ENCODE assay signal across 21 cellular contexts in genomic region chr11:65726660-65727059, GRCh38. TPM values are rescaled to one million over a fixed set of nuclear protein-coding genes. Genes with fewer than 3 reads are reported as not detected.
A peak's percentile ranks its signal among the peaks of the same experiment; 100 is the strongest.
DNase-seq lines count a peak whose midpoint lies in the region; ATAC-seq and TF ChIP-seq lines count a peak whose summit lies in the region.
"Had no signal": no experiment of that assay in that cellular context is flagged by ENCODE, and none has a peak within 500 bp of the region (broad histone marks: within the 10 kb centered on the region; RNA-seq: fewer than 3 reads in every experiment).

No MANE protein-coding gene starts in this region.

- no peak overlapping the region for H3K27ac ChIP-seq in OCI-LY3 (ENCODE audit: low read length)
- H3K27ac ChIP-seq in foreskin keratinocyte, result no peak overlapping the region
- H3K27ac ChIP-seq: lower lobe of right lung, skin epidermis had no signal

- H3K36me3 ChIP-seq in OCI-LY3 (replicated peaks; ENCODE audit: low read depth, low read length), result no peaks in the 10 kb centered on the region
- H3K36me3 ChIP-seq: lower lobe of right lung had no signal

- TF ChIP-seq CTCF in AG09309 (IDR thresholded peaks at IDR 0.05; ENCODE audit: control insufficient read depth, insufficient read depth, low read depth, low read length, missing control alignments), result peak; percentile 8
- peak; percentile 46; the same call in 1 of the 3 replicates for TF ChIP-seq CTCF in GM12872 (IDR thresholded peaks at IDR 0.05; ENCODE audit: insufficient read depth, low read depth, low read length)
- TF ChIP-seq CTCF in OCI-LY3 (IDR thresholded peaks at IDR 0.05; ENCODE audit: low read depth, low read length), result peak; percentile 52
- peak; percentile 32 for TF ChIP-seq CTCF in foreskin keratinocyte (conservative IDR thresholded peaks at IDR 0.05)

- H3K4me1 ChIP-seq in OCI-LY3 (ENCODE audit: low read length) (no peaks in the 10 kb centered on the region), foreskin keratinocyte (no peaks in the 10 kb centered on the region)
- H3K4me1 ChIP-seq: lower lobe of right lung had no signal

- H3K27me3 ChIP-seq in OCI-LY3 (ENCODE audit: low read depth, low read length) (no peaks in the 10 kb centered on the region), foreskin keratinocyte (no peaks in the 10 kb centered on the region)

- H3K4me2 ChIP-seq in OCI-LY3 (ENCODE audit: low read length), result no peak overlapping the region

- ATAC-seq in foreskin keratinocyte (no peak), HG03439 (IDR thresholded peaks at IDR 0.05; ENCODE audit: unreplicated experiment) (no peak)
- ATAC-seq: activated naive CD8-positive, alpha-beta T cell treated with anti-CD3 and anti-CD28 coated beads, Interleukin-2, amount 50 U/mL, for 24 hours; esophagus mucosa; lower lobe of right lung had no signal

- no peaks in the 10 kb centered on the region for H4K20me1 ChIP-seq in OCI-LY3 (ENCODE audit: insufficient read depth, low read length)

- DNase-seq in AG09309 (ENCODE audit: low read depth) (no peak), foreskin keratinocyte (no peak), NCI-H2107 (lab: John Stamatoyannopoulos, UW) (no peak), AG08395 (ENCODE audit: low spot score) (no peak), mesenteric fat pad (ENCODE audit: low spot score) (no peak)
- DNase-seq: activated CD4-positive, CD25-positive, alpha-beta regulatory T cell treated with anti-CD3 and anti-CD28 coated beads, Interleukin-2, amount 50 U/mL, for 72 hours; activated naive CD8-positive, alpha-beta T cell treated with anti-CD3 and anti-CD28 coated beads, Interleukin-2, amount 50 U/mL, for 24 hours; central memory CD4-positive, alpha-beta T cell; glutamatergic neuron; IMR-90; lower lobe of right lung; NCI-H1048; NCI-H2029; NCI-H446; Right ventricle myocardium superior; stimulated activated CD4-positive, alpha-beta T cell treated with anti-CD3 and anti-CD28 coated beads, Interleukin-4, amount 100 ng/mL, for 24 hours had no signal

- H2AFZ ChIP-seq in OCI-LY3 (ENCODE audit: low read depth, low read length), result 0 out of 2 replicates have a peak overlapping the region, but pooled peaks have one; percentile 63

- no peak overlapping the region for H3K4me3 ChIP-seq in AG09309 (ENCODE audit: control insufficient read depth, low read depth, low read length)
- no peak overlapping the region for H3K4me3 ChIP-seq in OCI-LY3 (ENCODE audit: low read length)
- H3K4me3 ChIP-seq: lower lobe of right lung, skin epidermis had no signal

- H3K79me2 ChIP-seq in OCI-LY3 (ENCODE audit: low read length), result no peaks in the 10 kb centered on the region

- no peaks in the 10 kb centered on the region for H3K9me3 ChIP-seq in OCI-LY3 (ENCODE audit: insufficient read depth, low read length)
- H3K9me3 ChIP-seq: lower lobe of right lung had no signal

- H3K9ac ChIP-seq in OCI-LY3 (ENCODE audit: low read length), result no peak overlapping the region

RNA-seq across cellular contexts. Expression of gene RNASEH2C, which starts 6.1 kb away (rescaled TPM):
- total RNA-seq in foreskin keratinocyte (35.4 and 38.3 TPM in 2 replicates), mesenteric fat pad (71.8 TPM)
- polyA plus RNA-seq in foreskin keratinocyte, result 56.4 and 60.0 TPM in 2 replicates

RNA-seq across cellular contexts. Expression of gene KAT5, which starts 14.6 kb away (rescaled TPM):
- 47.2 and 48.0 TPM in 2 replicates for total RNA-seq in foreskin keratinocyte
- polyA plus RNA-seq in foreskin keratinocyte, result 42.5 and 47.7 TPM in 2 replicates
- total RNA-seq in mesenteric fat pad, result 49.9 TPM

RNA-seq across cellular contexts. Expression of gene AP5B1, which starts 54.1 kb away (rescaled TPM):
- total RNA-seq in foreskin keratinocyte, result 10.8 and 11.8 TPM in 2 replicates
- polyA plus RNA-seq in foreskin keratinocyte, result 5.9 TPM in 2 replicates
- total RNA-seq in mesenteric fat pad, result 51.8 TPM
